In the genomic region with DNA sequence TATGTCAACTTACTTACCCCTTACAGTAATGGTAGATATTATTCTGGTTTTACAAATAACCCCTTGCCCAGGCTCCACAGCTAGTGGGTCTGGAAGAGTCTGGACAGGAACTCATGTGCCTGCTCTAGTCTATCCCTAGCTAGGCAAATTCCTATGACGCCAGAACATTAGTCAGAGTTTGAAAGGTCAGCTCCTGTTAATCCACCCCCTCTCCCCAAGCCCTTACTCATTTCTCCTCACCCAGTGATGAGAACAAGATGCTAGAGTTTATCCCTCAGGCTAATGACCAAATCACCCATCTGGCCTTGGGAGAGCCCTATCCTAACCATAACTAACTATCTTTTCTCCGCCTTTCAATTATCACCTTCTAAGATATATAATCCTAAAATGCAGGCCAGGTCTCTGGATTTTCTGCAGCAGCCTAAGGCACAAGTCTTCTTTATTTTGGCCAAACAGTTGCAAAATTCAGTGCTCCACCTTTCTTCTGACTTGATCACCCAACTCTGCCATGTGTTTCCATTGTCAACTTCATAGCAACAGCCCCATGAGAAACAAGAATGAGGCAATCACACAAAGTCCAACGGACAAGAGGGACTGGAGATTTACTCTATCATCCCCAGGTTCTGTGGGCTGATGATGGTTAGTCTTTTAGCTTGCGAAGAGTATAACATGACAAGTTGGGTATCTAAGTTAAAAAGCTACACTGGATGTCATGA, we compare ENCODE assay signal across 16 cellular contexts.
DNase-seq lines count a peak whose midpoint lies in the region; ATAC-seq and TF ChIP-seq lines count a peak whose summit lies in the region.
"Had no signal": no experiment of that assay in that cellular context is flagged by ENCODE, and none has a peak within 500 bp of the region (broad histone marks: within the 10 kb centered on the region; RNA-seq: fewer than 3 reads in every experiment).

No MANE protein-coding gene starts in this region.

- CTCF ChIA-PET in IMR-90 (lab: Yijun Ruan, JAX), result interaction anchor here (0.6 to 1.3 kb wide), 4 partner anchors 22 to 363 kb away, joined by 3 to 5 read pairs (median 3); no protein-coding TSS in a partner anchor
- CTCF ChIA-PET in CD4-positive, alpha-beta memory T cell (lab: Charles Lee; ENCODE audit: partially characterized antibody), result no interaction called here

- peak overlapping the region; percentile 100 for H3K27ac ChIP-seq in IMR-90 (ENCODE audit: insufficient read depth, low read length)
- no peak overlapping the region for H3K27ac ChIP-seq in left lung
- no peak overlapping the region for H3K27ac ChIP-seq in upper lobe of right lung
- H3K27ac ChIP-seq in CD4-positive, alpha-beta memory T cell (ENCODE audit: low read depth, low read length), result no peak overlapping the region
- H3K27ac ChIP-seq: SK-N-MC had no signal

- H3K27me3 ChIP-seq in IMR-90 (ENCODE audit: control insufficient read depth, insufficient read depth, low read length) (no peaks in the 10 kb centered on the region), left lung (no peaks in the 10 kb centered on the region), upper lobe of right lung (no peaks in the 10 kb centered on the region)
- H3K27me3 ChIP-seq in CD4-positive, alpha-beta memory T cell (ENCODE audit: insufficient read depth, low read length), result no peaks in the 10 kb centered on the region

- peaks cover 2 to 17% (median 4%) of the 10 kb centered on the region in 8 donors for H3K9me3 Mint-ChIP-seq in CD4-positive, alpha-beta memory T cell

- peak overlapping the region; percentile 11; the same call in 1 of the 2 replicates for H4K5ac ChIP-seq in IMR-90 (ENCODE audit: low read depth, low read length)

- H3K4me3 ChIP-seq in AG09309 (ENCODE audit: control insufficient read depth, low read depth, low read length), result no peak overlapping the region
- H3K4me3 ChIP-seq in IMR-90 (ENCODE audit: insufficient read depth, low read depth, low read length), result no peak overlapping the region
- H3K4me3 ChIP-seq in choroid plexus epithelial cell (ENCODE audit: low read depth, low read length), result no peak overlapping the region
- no peak overlapping the region for H3K4me3 ChIP-seq in left lung
- H3K4me3 ChIP-seq in upper lobe of right lung, result no peak overlapping the region
- H3K4me3 ChIP-seq in CD4-positive, alpha-beta memory T cell (ENCODE audit: low read length in 2 of 2), result no peak overlapping the region
- H3K4me3 ChIP-seq: SK-N-MC had no signal

- H3K36me3 ChIP-seq in IMR-90 (ENCODE audit: control insufficient read depth, insufficient read depth, low read length), result no peaks in the 10 kb centered on the region
- H3K36me3 ChIP-seq in left lung, result peaks cover 0 to 21% of the 10 kb centered on the region in 2 donors
- H3K36me3 ChIP-seq in upper lobe of right lung, result peaks cover 18% of the 10 kb centered on the region
- no peaks in the 10 kb centered on the region for H3K36me3 ChIP-seq in CD4-positive, alpha-beta memory T cell (ENCODE audit: insufficient read depth, low read length)

- no peak overlapping the region; the same call in 1 of the 2 replicates for H3K56ac ChIP-seq in IMR-90 (ENCODE audit: extremely low read depth, insufficient read depth, low read length)

- no peak overlapping the region for H3K27ac Mint-ChIP-seq in CD4-positive, alpha-beta memory T cell
- H3K27ac Mint-ChIP-seq: activated CD4-positive, alpha-beta T cell treated with anti-CD3 and anti-CD28 coated beads, Interleukin-2, amount 10 ng/mL, durations not matched to agents 24 days and 14 days; dendritic cell treated with granulocyte-macrophage colony-stimulating factor and Interleukin-4, amounts not matched to agents 40 ng/mL and 50 ng/mL, for 4 days; immature natural killer cell; stimulated activated naive CD8-positive, alpha-beta T cell treated with anti-CD3 and anti-CD28 coated beads, Interleukin-15, amount 100 ng/mL, for 72 hours had no signal

- in situ Hi-C loops in IMR-90 (cut with MboI; ENCODE audit: low sequenced_read_pairs), result no loop called here

- peak overlapping the region; percentile 67 to 81; a peak in 3 of 4 replicates for H4K8ac ChIP-seq in IMR-90 (ENCODE audit: low read depth in 2 of 2, low read length in 2 of 2)

- peak overlapping the region; percentile 98 for H2BK5ac ChIP-seq in IMR-90 (ENCODE audit: low read depth, low read length, poor library complexity, severe bottlenecking)

- H4K20me1 ChIP-seq in IMR-90 (ENCODE audit: insufficient read depth, low read length), result no peaks in the 10 kb centered on the region

- TF ChIP-seq CTCF in AG09309 (IDR thresholded peaks at IDR 0.05; ENCODE audit: control insufficient read depth, insufficient read depth, low read depth, low read length, missing control alignments) (no peak), IMR-90 (conservative IDR thresholded peaks at IDR 0.05; ENCODE audit: low read depth, low read length) (no peak), choroid plexus epithelial cell (conservative IDR thresholded peaks at IDR 0.05; ENCODE audit: low read depth, low read length) (no peak), left lung (IDR thresholded peaks at IDR 0.05) (no peak), upper lobe of right lung (IDR thresholded peaks at IDR 0.05) (no peak)

- peaks cover 3% of the 10 kb centered on the region for H3K9me1 ChIP-seq in IMR-90 (ENCODE audit: insufficient read depth, low read length)

- H3K9me3 ChIP-seq in IMR-90 (ENCODE audit: control insufficient read depth, insufficient read depth, low read length), result no peaks in the 10 kb centered on the region
- no peaks in the 10 kb centered on the region for H3K9me3 ChIP-seq in left lung
- H3K9me3 ChIP-seq in upper lobe of right lung, result no peaks in the 10 kb centered on the region
- no peaks in the 10 kb centered on the region for H3K9me3 ChIP-seq in CD4-positive, alpha-beta memory T cell (ENCODE audit: control insufficient read depth in 1 of 2, low read length in 2 of 2)

- H2AK9ac ChIP-seq in IMR-90 (replicated peaks; ENCODE audit: low read depth, low read length, poor library complexity), result no peak overlapping the region

- peak overlapping the region; percentile 72 for H3K23ac ChIP-seq in IMR-90 (ENCODE audit: low read depth, low read length)

- TF ChIP-seq RAD21 in IMR-90 (IDR thresholded peaks at IDR 0.05; ENCODE audit: low read length), result no peak

- POLR2A ChIA-PET in IMR-90 (lab: Charles Lee; ENCODE audit: unreplicated experiment), result no interaction called here
- POLR2A ChIA-PET in CD4-positive, alpha-beta memory T cell (lab: Charles Lee; ENCODE audit: partially characterized antibody), result no interaction called here

- intact Hi-C loops in IMR-90 (cut with micrococcal nuclease) (no loop called here), left lung (cut with DNase I) (no loop called here), upper lobe of right lung (cut with DNase I) (no loop called here)
- intact Hi-C loops in CD4-positive, alpha-beta memory T cell (cut with micrococcal nuclease), result no loop called here

- no peaks in the 10 kb centered on the region for H3K4me1 Mint-ChIP-seq in CD4-positive, alpha-beta memory T cell
- H3K4me1 Mint-ChIP-seq: immature natural killer cell; stimulated activated naive CD8-positive, alpha-beta T cell treated with anti-CD3 and anti-CD28 coated beads, Interleukin-15, amount 100 ng/mL, for 72 hours had no signal

- H2BK120ac ChIP-seq in IMR-90 (ENCODE audit: low read depth, low read length), result peak overlapping the region; percentile 95

- peak; percentile 98 for ATAC-seq in IMR-90 (ENCODE audit: low read depth)
- ATAC-seq in left lung, result peak; percentile 69
- no peak for ATAC-seq in HG03097 (IDR thresholded peaks at IDR 0.05; ENCODE audit: low FRiP score, unreplicated experiment)
- no peak for ATAC-seq in upper lobe of right lung
- ATAC-seq: stimulated activated naive CD8-positive, alpha-beta T cell treated with anti-CD3 and anti-CD28 coated beads, Interleukin-15, amount 100 ng/mL, for 72 hours had no signal

- peak overlapping the region; percentile 36; the same call in 1 of the 2 replicates for H3K4me2 ChIP-seq in IMR-90 (ENCODE audit: low read depth, low read length)

- H3K9ac ChIP-seq in IMR-90 (ENCODE audit: low read depth, low read length), result no peak overlapping the region

- H3K4ac ChIP-seq in IMR-90 (ENCODE audit: low read depth, low read length), result peak overlapping the region; percentile 98

- peak overlapping the region; percentile 81 for H3K18ac ChIP-seq in IMR-90 (ENCODE audit: low read depth, low read length)

- BruUV-seq in IMR-90 (replicated peaks; lab: Mats Ljungman, UMichigan), result no TSS peak

- peak; percentile 83 for DNase-seq in AG09309 (ENCODE audit: low read depth)
- DNase-seq in IMR-90, result peak; percentile 97
- peak; percentile 95 for DNase-seq in choroid plexus epithelial cell (ENCODE audit: low read depth)
- DNase-seq in left lung, result no peak
- DNase-seq in middle frontal gyrus (ENCODE audit: extremely low spot score, low spot score), result no peak
- no peak for DNase-seq in upper lobe of right lung
- no peak for DNase-seq in CD4-positive, alpha-beta memory T cell
- DNase-seq: activated CD4-positive, alpha-beta T cell treated with anti-CD3 and anti-CD28 coated beads, Interleukin-2, amount 10 ng/mL, durations not matched to agents 24 days and 14 days; C1 segment of cervical spinal cord; immature natural killer cell; NCI-H446 treated with DMSO at 0.1 percent for 48 hours; stimulated activated CD4-positive, alpha-beta T cell treated with anti-CD3 and anti-CD28 coated beads, Interleukin-1b, Interleukin-23, amount 100 ng/mL, for 48 hours; stimulated activated naive CD8-positive, alpha-beta T cell treated with anti-CD3 and anti-CD28 coated beads, Interleukin-15, amount 100 ng/mL, for 72 hours had no signal

- 83 to 100% methylated on average over 1 of the region's 4 CpGs for WGBS in IMR-90 (ENCODE audit: extremely low coverage in 2 of 2, insufficient read length in 1 of 2), 2 experiments

- no peak for TF ChIP-seq POLR2A in IMR-90 (IDR thresholded peaks at IDR 0.05; ENCODE audit: low read depth, low read length)

- H3K79me1 ChIP-seq in IMR-90 (ENCODE audit: low read depth in 1 of 2, low read length in 2 of 2), result no peaks in the 10 kb centered on the region; a peak in 1 of 4 replicates

- peak overlapping the region; percentile 76 for H4K91ac ChIP-seq in IMR-90 (ENCODE audit: insufficient read depth, low read depth, low read length)

- no peaks in the 10 kb centered on the region for H3K27me3 Mint-ChIP-seq in CD4-positive, alpha-beta memory T cell
- H3K27me3 Mint-ChIP-seq: activated CD4-positive, alpha-beta T cell treated with anti-CD3 and anti-CD28 coated beads, Interleukin-2, amount 10 ng/mL, durations not matched to agents 24 days and 14 days; dendritic cell treated with granulocyte-macrophage colony-stimulating factor and Interleukin-4, amounts not matched to agents 40 ng/mL and 50 ng/mL, for 4 days; stimulated activated naive CD8-positive, alpha-beta T cell treated with anti-CD3 and anti-CD28 coated beads, Interleukin-15, amount 100 ng/mL, for 72 hours had no signal

- dilution Hi-C loops in IMR-90 (cut with HindIII; ENCODE audit: low sequenced_read_pairs, unreplicated experiment), result no loop called here

- peak overlapping the region; percentile 98 for H2BK20ac ChIP-seq in IMR-90 (ENCODE audit: low read depth, low read length)

- H2BK15ac ChIP-seq in IMR-90 (ENCODE audit: low read depth, low read length), result peak overlapping the region; percentile 89; the same call in 2 of the 3 replicates

- no peak overlapping the region for H2AFZ ChIP-seq in IMR-90 (replicated peaks; ENCODE audit: low read length, poor library complexity)

- no peak overlapping the region for H3K4me3 Mint-ChIP-seq in CD4-positive, alpha-beta memory T cell
- H3K4me3 Mint-ChIP-seq: activated CD4-positive, alpha-beta T cell treated with anti-CD3 and anti-CD28 coated beads, Interleukin-2, amount 10 ng/mL, durations not matched to agents 24 days and 14 days; dendritic cell treated with granulocyte-macrophage colony-stimulating factor and Interleukin-4, amounts not matched to agents 40 ng/mL and 50 ng/mL, for 4 days; immature natural killer cell; stimulated activated naive CD8-positive, alpha-beta T cell treated with anti-CD3 and anti-CD28 coated beads, Interleukin-15, amount 100 ng/mL, for 72 hours had no signal

- H2AK5ac ChIP-seq in IMR-90 (ENCODE audit: low read depth, low read length), result peak overlapping the region; percentile 37; the same call in 1 of the 2 replicates

- peaks cover 9% of the 10 kb centered on the region for H3K4me1 ChIP-seq in IMR-90 (ENCODE audit: control insufficient read depth, insufficient read depth, low read length)
- no peaks in the 10 kb centered on the region for H3K4me1 ChIP-seq in left lung
- no peaks in the 10 kb centered on the region for H3K4me1 ChIP-seq in upper lobe of right lung
- H3K4me1 ChIP-seq in CD4-positive, alpha-beta memory T cell (ENCODE audit: insufficient read depth, low read length), result no peaks in the 10 kb centered on the region

- peak overlapping the region; percentile 51 for H3K14ac ChIP-seq in IMR-90 (replicated peaks; ENCODE audit: low read depth, low read length)

- H3K36me3 Mint-ChIP-seq in CD4-positive, alpha-beta memory T cell, result peaks cover 60 to 76% of the 10 kb centered on the region in 2 donors

Comparison
In these comparisons a context has a peak if more than half of its experiments do, and no peak if none do; other contexts are left out.
1. DNase-seq: peak in AG09309 (single experiment), IMR-90 (single experiment) and choroid plexus epithelial cell (single experiment); none in left lung (0 of 2), middle frontal gyrus (single experiment), upper lobe of right lung (single experiment) and CD4-positive, alpha-beta memory T cell (0 of 5).
2. ATAC-seq: peak in IMR-90 (single experiment) and left lung (single experiment); none in HG03097 (single experiment) and upper lobe of right lung (single experiment).